8 cellular contexts compared by ENCODE assay signal in genomic region chr15:80970018-80970657, GRCh38. TPM values are rescaled to one million over a fixed set of nuclear protein-coding genes. Genes with fewer than 3 reads are reported as not detected.
DNase-seq lines count a peak whose midpoint lies in the region; ATAC-seq and TF ChIP-seq lines count a peak whose summit lies in the region.

No MANE protein-coding gene starts in this region.

- TF ChIP-seq CTCF in fibroblast of villous mesenchyme (IDR thresholded peaks at IDR 0.05; ENCODE audit: insufficient read depth, low read depth, low read length) (peak; percentile 76), osteocyte (IDR thresholded peaks at IDR 0.05) (peak; percentile 87), uterus (IDR thresholded peaks at IDR 0.05) (peak; percentile 77 to 89 (median 82))

- H3K36me3 ChIP-seq in uterus, result no peaks in the 10 kb centered on the region

- H3K27me3 Mint-ChIP-seq in osteocyte (ENCODE audit: unreplicated experiment), result no peaks in the 10 kb centered on the region

- TF ChIP-seq EP300 in Ishikawa (IDR thresholded peaks at IDR 0.05; ENCODE audit: borderline replicate concordance), result no peak

- TF ChIP-seq POLR2A in uterus (IDR thresholded peaks at IDR 0.05), result no peak

- no peak overlapping the region for H3K4me3 ChIP-seq in fibroblast of villous mesenchyme (ENCODE audit: low read depth, low read length)
- no peak overlapping the region for H3K4me3 ChIP-seq in uterus

- H3K27me3 ChIP-seq in uterus, result no peaks in the 10 kb centered on the region

- intact Hi-C loops in uterus (cut with DNase I; ENCODE audit: low total_unique reads), result no loop called here

- no peaks in the 10 kb centered on the region for H3K9me3 Mint-ChIP-seq in osteocyte (ENCODE audit: unreplicated experiment)

- peak; percentile 92 for TF ChIP-seq RAD21 in Ishikawa (IDR thresholded peaks at IDR 0.05; ENCODE audit: low read depth)

- H3K4me3 Mint-ChIP-seq in osteocyte (ENCODE audit: unreplicated experiment), result no peak overlapping the region

- no peak overlapping the region for H3K27ac ChIP-seq in uterus

- in situ Hi-C loops in G401 (cut with HindIII; ENCODE audit: low sequenced_read_pairs), result no loop called here

- H3K36me3 Mint-ChIP-seq in osteocyte (ENCODE audit: unreplicated experiment), result peaks cover 9% of the 10 kb centered on the region

- no peak for ATAC-seq in HG03039 (IDR thresholded peaks at IDR 0.05; ENCODE audit: unreplicated experiment)

- peaks cover 28% of the 10 kb centered on the region for H3K4me1 Mint-ChIP-seq in osteocyte (ENCODE audit: unreplicated experiment)

- H3K4me1 ChIP-seq in uterus, result no peaks in the 10 kb centered on the region

- no peaks in the 10 kb centered on the region for H3K9me3 ChIP-seq in uterus

- peak; percentile 84 for DNase-seq in G401 (ENCODE audit: low spot score)
- DNase-seq in RPMI7951 (ENCODE audit: low read depth), result peak; percentile 60
- peak; percentile 9 to 26 for DNase-seq in activated T-helper 1 cell treated with anti-CD3 and anti-CD28 coated beads, Interleukin-2, amount 50 U/mL, for 16 hours (ENCODE audit: low read depth in 1 of 2, low spot score in 1 of 2)
- DNase-seq in fibroblast of villous mesenchyme (ENCODE audit: low read depth), result peak; percentile 72
- DNase-seq in osteocyte (ENCODE audit: extremely low spot score, unreplicated experiment), result no peak
- peak; percentile 57 to 60 for DNase-seq in uterus

- H3K27ac Mint-ChIP-seq in osteocyte (ENCODE audit: unreplicated experiment), result no peak overlapping the region

TF ChIP-seq in Ishikawa, 13 proteins besides CTCF, POLR2A, EP300 and RAD21:
- TF ChIP-seq, protein P1, sequence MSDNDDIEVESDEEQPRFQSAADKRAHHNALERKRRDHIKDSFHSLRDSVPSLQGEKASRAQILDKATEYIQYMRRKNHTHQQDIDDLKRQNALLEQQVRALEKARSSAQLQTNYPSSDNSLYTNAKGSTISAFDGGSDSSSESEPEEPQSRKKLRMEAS (IDR thresholded peaks at IDR 0.05), result peak; percentile 56; the same call in 1 of the 2 replicates
- TF ChIP-seq USF1 (IDR thresholded peaks at IDR 0.05), result no peak
- no peak for TF ChIP-seq YY1 (IDR thresholded peaks at IDR 0.05; ENCODE audit: low read depth)
- TF ChIP-seq FOXM1 (IDR thresholded peaks at IDR 0.05; ENCODE audit: borderline replicate concordance, low read depth), result no peak

RNA-seq across cellular contexts. Expression of gene MESD, which starts 19.5 kb away (rescaled TPM):
- total RNA-seq in G401 (2014; rRNA removed; shearing (Covaris generic)), result 25.1 and 29.6 TPM in 2 replicates
- 30.2 and 33.0 TPM in 2 replicates for total RNA-seq in RPMI7951 (2014; rRNA removed; shearing (Covaris generic))
- total RNA-seq in fibroblast of villous mesenchyme (17.1 and 24.2 TPM in 2 replicates), osteocyte (25.3 and 26.3 TPM in 2 replicates), uterus (10 to 100 TPM; 23.6 to 48.7 (median 27.7) TPM)

RNA-seq across cellular contexts. Expression of gene TLNRD1, which starts 30.6 kb away (rescaled TPM):
- total RNA-seq in G401 (2014; rRNA removed; shearing (Covaris generic)), result 40.7 and 42.6 TPM in 2 replicates
- 7.0 and 10.4 TPM in 2 replicates for total RNA-seq in RPMI7951 (2014; rRNA removed; shearing (Covaris generic))
- total RNA-seq in fibroblast of villous mesenchyme, result 13.4 and 15.8 TPM in 2 replicates
- 10.6 and 11.5 TPM in 2 replicates for total RNA-seq in osteocyte
- total RNA-seq in uterus, result 10 to 100 TPM; 10.1 to 22.4 (median 17.8) TPM
